ENCODE assay signal across 34 cellular contexts in genomic region chr2:104452558-104452957, GRCh38.
"Had no signal": no experiment of that assay in that cellular context is flagged by ENCODE, and none has a peak within 500 bp of the region (broad histone marks: within the 10 kb centered on the region; RNA-seq: fewer than 3 reads in every experiment).

No MANE protein-coding gene starts in this region.

- DNase-seq: Karpas-422, Kasumi-1, MG63, MM.1S, MV-4-11, NCI-H1048, NCI-H1092, NCI-H1092 treated with DMSO at 0.1 percent for 48 hours, NCI-H1105, NCI-H1105 treated with DMSO at 0.1 percent for 48 hours, NCI-H1417, NCI-H1417 treated with DMSO at 0.1 percent for 48 hours, NCI-H1436, NCI-H1436 treated with DMSO at 0.1 percent for 48 hours, NCI-H146, NCI-H1694, NCI-H1694 treated with DMSO at 0.1 percent for 48 hours, NCI-H187, NCI-H187 treated with DMSO at 0.1 percent for 48 hours, NCI-H1930, NCI-H2029, NCI-H2029 treated with DMSO at 0.1 percent for 48 hours, NCI-H2081, NCI-H2081 treated with DMSO at 0.1 percent for 48 hours, NCI-H2107, NCI-H2171, NCI-H2171 treated with DMSO at 0.1 percent for 48 hours, NCI-H2227 treated with DMSO at 0.1 percent for 48 hours, NCI-H226, NCI-H345, NCI-H446, NCI-H446 treated with DMSO at 0.1 percent for 48 hours, NCI-H510A had no signal

- H3K4me3 ChIP-seq: MG63 had no signal

- H3K36me3 ChIP-seq: MG63 had no signal

- H3K9me3 ChIP-seq: MG63 had no signal

- H3K27me3 ChIP-seq: MG63 had no signal

- H3K27ac ChIP-seq: KMS-11 had no signal

- H3K4me2 ChIP-seq: KMS-11 had no signal

- H3K9ac ChIP-seq: KMS-11 had no signal
